ENCODE assay signal across 21 cellular contexts in genomic region chr1:72109916-72110315, GRCh38.
"Had no signal": no experiment of that assay in that cellular context is flagged by ENCODE, and none has a peak within 500 bp of the region (broad histone marks: within the 10 kb centered on the region; RNA-seq: fewer than 3 reads in every experiment).

No MANE protein-coding gene starts in this region.

- H3K27ac Mint-ChIP-seq: naive thymus-derived CD4-positive, alpha-beta T cell; nephron progenitor cell; stimulated activated memory B cell treated with anti-CD40 and anti-IgM and Interleukin-4, amounts not matched to agents 10 μg/mL and 1 μg/mL and 100 μg/mL, for 72 hours; stimulated activated naive CD8-positive, alpha-beta T cell treated with anti-CD3 and anti-CD28 coated beads, Interleukin-15, Interleukin-2, amounts not matched to agents 100 ng/mL and 50 ng/mL, for 24 hours had no signal

- H3K36me3 Mint-ChIP-seq: naive thymus-derived CD4-positive, alpha-beta T cell; stimulated activated memory B cell treated with anti-CD40 and anti-IgM and Interleukin-4, amounts not matched to agents 10 μg/mL and 1 μg/mL and 100 μg/mL, for 72 hours had no signal

- H3K4me1 Mint-ChIP-seq: naive thymus-derived CD4-positive, alpha-beta T cell; nephron progenitor cell; stimulated activated memory B cell treated with anti-CD40 and anti-IgM and Interleukin-4, amounts not matched to agents 10 μg/mL and 1 μg/mL and 100 μg/mL, for 72 hours had no signal

- H3K4me3 ChIP-seq: dorsolateral prefrontal cortex, heart left ventricle, psoas muscle, spleen, tibial artery, upper lobe of left lung, uterus had no signal

- H3K27me3 Mint-ChIP-seq: naive thymus-derived CD4-positive, alpha-beta T cell; stimulated activated memory B cell treated with anti-CD40 and anti-IgM and Interleukin-4, amounts not matched to agents 10 μg/mL and 1 μg/mL and 100 μg/mL, for 72 hours; stimulated activated naive CD8-positive, alpha-beta T cell treated with anti-CD3 and anti-CD28 coated beads, Interleukin-15, Interleukin-2, amounts not matched to agents 100 ng/mL and 50 ng/mL, for 24 hours had no signal

- ATAC-seq: heart left ventricle; left colon; naive thymus-derived CD4-positive, alpha-beta T cell; psoas muscle; sciatic nerve; stimulated activated memory B cell treated with anti-CD40 and anti-IgM and Interleukin-4, amounts not matched to agents 10 μg/mL and 1 μg/mL and 100 μg/mL, for 72 hours had no signal

- H3K9me3 Mint-ChIP-seq: nephron progenitor cell; stimulated activated naive CD8-positive, alpha-beta T cell treated with anti-CD3 and anti-CD28 coated beads, Interleukin-15, Interleukin-2, amounts not matched to agents 100 ng/mL and 50 ng/mL, for 24 hours had no signal

- H3K27me3 ChIP-seq: dorsolateral prefrontal cortex, heart left ventricle, spleen, tibial artery, upper lobe of left lung, uterus had no signal

- H3K4me3 Mint-ChIP-seq: naive thymus-derived CD4-positive, alpha-beta T cell; nephron progenitor cell; stimulated activated memory B cell treated with anti-CD40 and anti-IgM and Interleukin-4, amounts not matched to agents 10 μg/mL and 1 μg/mL and 100 μg/mL, for 72 hours; stimulated activated naive CD8-positive, alpha-beta T cell treated with anti-CD3 and anti-CD28 coated beads, Interleukin-15, Interleukin-2, amounts not matched to agents 100 ng/mL and 50 ng/mL, for 24 hours had no signal

- DNase-seq: dorsolateral prefrontal cortex; effector CD8-positive, alpha-beta T cell; foreskin melanocyte; heart left ventricle; hippocampal formation; left colon; mammary epithelial cell; naive thymus-derived CD4-positive, alpha-beta T cell; nephron progenitor cell; psoas muscle; retina; spleen; stimulated activated CD4-positive, alpha-beta T cell treated with anti-CD3 and anti-CD28 coated beads, Interleukin-15, amount 100 ng/mL, for 24 hours; stimulated activated CD4-positive, alpha-beta T cell treated with anti-CD3 and anti-CD28 coated beads, Interleukin-1b, Interleukin-23, amount 100 ng/mL, for 48 hours; stimulated activated CD4-positive, alpha-beta T cell treated with anti-CD3 and anti-CD28 coated beads, Interleukin-4, amount 100 ng/mL, for 24 hours; tibial artery; upper lobe of left lung; uterus had no signal

- H3K27ac ChIP-seq: dorsolateral prefrontal cortex, heart left ventricle, psoas muscle, spleen, tibial artery, upper lobe of left lung, uterus had no signal

- H3K4me1 ChIP-seq: psoas muscle, spleen, upper lobe of left lung, uterus had no signal

- H3K9me3 ChIP-seq: heart left ventricle, psoas muscle, spleen, tibial artery, upper lobe of left lung, uterus had no signal

- H3K36me3 ChIP-seq: heart left ventricle, spleen, tibial artery, upper lobe of left lung, uterus had no signal
